22 cellular contexts compared by ENCODE assay signal in genomic region chr20:32517914-32518592, GRCh38.
DNase-seq lines count a peak whose midpoint lies in the region; ATAC-seq, FAIRE-seq and TF ChIP-seq lines count a peak whose summit lies in the region.
"Had no signal": no experiment of that assay in that cellular context is flagged by ENCODE, and none has a peak within 500 bp of the region (broad histone marks: within the 10 kb centered on the region; RNA-seq: fewer than 3 reads in every experiment).

No MANE protein-coding gene starts in this region.

- H2AFZ ChIP-seq in GM23338 (0 out of 2 replicates have a peak overlapping the region, but pooled peaks have one; percentile 28), trophoblast cell (ENCODE audit: insufficient read depth, low read length, poor library complexity) (no peak overlapping the region)

- H3K79me1 ChIP-seq in trophoblast cell (ENCODE audit: low read length) = peaks cover 26% of the 10 kb centered on the region

- peak overlapping the region; percentile 78 for H3K14ac ChIP-seq in trophoblast cell (ENCODE audit: low read length)

- H3K9me3 ChIP-seq in trophoblast cell (ENCODE audit: insufficient read depth, low read depth, low read length) = no peaks in the 10 kb centered on the region
- H3K9me3 ChIP-seq: A549, Peyer's patch, uterus had no signal

- peak overlapping the region; percentile 73 for H2BK120ac ChIP-seq in trophoblast cell (ENCODE audit: insufficient read depth, low read length, poor library complexity)

- no peak overlapping the region for H4K12ac ChIP-seq in trophoblast cell (ENCODE audit: low read depth, low read length)

- peaks cover 59% of the 10 kb centered on the region for H3K4me1 Mint-ChIP-seq in activated naive CD8-positive, alpha-beta T cell (ENCODE audit: low read depth)
- peaks cover 49% of the 10 kb centered on the region for H3K4me1 Mint-ChIP-seq in activated naive CD8-positive, alpha-beta T cell treated with anti-CD3 and anti-CD28 coated beads, Interleukin-2, amount 50 U/mL, for 24 hours
- peaks cover 7% of the 10 kb centered on the region for H3K4me1 Mint-ChIP-seq in GM23338

- H3K27me3 ChIP-seq in GM23338 (ENCODE audit: insufficient read depth) (no peaks in the 10 kb centered on the region), trophoblast cell (ENCODE audit: insufficient read depth, low read length) (no peaks in the 10 kb centered on the region)
- H3K27me3 ChIP-seq: Peyer's patch, uterus had no signal

- WGBS in trophoblast cell (ENCODE audit: extremely low coverage, insufficient coverage, insufficient read length) = no CpG with 5 or more reads among the region's 15 CpGs

- no peak overlapping the region for H3K4me3 Mint-ChIP-seq in activated naive CD8-positive, alpha-beta T cell
- H3K4me3 Mint-ChIP-seq in activated naive CD8-positive, alpha-beta T cell treated with anti-CD3 and anti-CD28 coated beads, Interleukin-2, amount 50 U/mL, for 24 hours = no peak overlapping the region
- no peak overlapping the region for H3K4me3 Mint-ChIP-seq in GM23338
- H3K4me3 Mint-ChIP-seq: activated B cell treated with CpG ODN at 0.5 μM for 24 hours; activated CD4-positive, alpha-beta memory T cell treated with anti-CD3 and anti-CD28 coated beads for 36 hours had no signal

- ATAC-seq in activated naive CD8-positive, alpha-beta T cell treated with anti-CD3 and anti-CD28 coated beads, Interleukin-2, amount 50 U/mL, for 24 hours = no peak
- ATAC-seq in GM23338 = no peak
- ATAC-seq: A549 had no signal

- H3K9me2 ChIP-seq in GM23338 (ENCODE audit: insufficient read depth) = no peaks in the 10 kb centered on the region

- no peak overlapping the region for H3K23ac ChIP-seq in trophoblast cell (ENCODE audit: low read length)

- H4K91ac ChIP-seq in trophoblast cell (ENCODE audit: low read depth, low read length) = peak overlapping the region; percentile 90

- H3K4me1 ChIP-seq in GM23338 (ENCODE audit: insufficient read depth) (peaks cover 4% of the 10 kb centered on the region; the same call in 1 of the 2 replicates), trophoblast cell (ENCODE audit: control insufficient read depth in 1 of 2, insufficient read depth in 2 of 2, low read length in 2 of 2) (peaks cover 28 to 39% of the 10 kb centered on the region in 2 experiments)
- H3K4me1 ChIP-seq: A549, uterus had no signal

- H2BK5ac ChIP-seq in trophoblast cell (ENCODE audit: low read depth, low read length, poor library complexity) = peak overlapping the region; percentile 62

- FAIRE-seq in H54 (lab: Jason Lieb, UNC) = no peak
- FAIRE-seq: A549, GM18507 had no signal

- H2BK12ac ChIP-seq in trophoblast cell (ENCODE audit: low read length) = peak overlapping the region; percentile 82

- peak overlapping the region; percentile 46 for H3K27ac Mint-ChIP-seq in activated naive CD8-positive, alpha-beta T cell
- H3K27ac Mint-ChIP-seq in activated naive CD8-positive, alpha-beta T cell treated with anti-CD3 and anti-CD28 coated beads, Interleukin-2, amount 50 U/mL, for 24 hours = no peak overlapping the region
- no peak overlapping the region for H3K27ac Mint-ChIP-seq in GM23338
- H3K27ac Mint-ChIP-seq: activated B cell treated with CpG ODN at 0.5 μM for 24 hours; activated CD4-positive, alpha-beta memory T cell treated with anti-CD3 and anti-CD28 coated beads for 36 hours had no signal

- no peak for TF ChIP-seq CTCF in GM23338 (conservative IDR thresholded peaks at IDR 0.05; ENCODE audit: low read depth in 2 of 2)

- H3K27ac ChIP-seq in GM23338 (ENCODE audit: low read depth) = no peak overlapping the region
- peak overlapping the region; percentile 89 for H3K27ac ChIP-seq in trophoblast cell (ENCODE audit: low read depth, low read length)
- H3K27ac ChIP-seq: A549, Peyer's patch, SK-N-MC, uterus had no signal

- H3K36me3 Mint-ChIP-seq in activated naive CD8-positive, alpha-beta T cell = no peaks in the 10 kb centered on the region
- peaks cover 7% of the 10 kb centered on the region for H3K36me3 Mint-ChIP-seq in activated naive CD8-positive, alpha-beta T cell treated with anti-CD3 and anti-CD28 coated beads, Interleukin-2, amount 50 U/mL, for 24 hours (ENCODE audit: low read depth)
- H3K36me3 Mint-ChIP-seq in GM23338 (ENCODE audit: low read depth) = no peaks in the 10 kb centered on the region

- H3K79me2 ChIP-seq in GM23338 (replicated peaks; ENCODE audit: insufficient read depth) = no peaks in the 10 kb centered on the region
- peaks cover 4% of the 10 kb centered on the region for H3K79me2 ChIP-seq in trophoblast cell (ENCODE audit: control insufficient read depth, insufficient read depth, low read length, poor library complexity)

- H3K18ac ChIP-seq in trophoblast cell (ENCODE audit: low read length) = peak overlapping the region; percentile 58

- H3F3A ChIP-seq in GM23338 (replicated peaks; ENCODE audit: low read depth) = 0 out of 2 replicates have a peak, but pooled peaks cover 2% of the 10 kb centered on the region

- no peaks in the 10 kb centered on the region for H3K9me3 Mint-ChIP-seq in activated naive CD8-positive, alpha-beta T cell (ENCODE audit: low read depth)
- no peaks in the 10 kb centered on the region for H3K9me3 Mint-ChIP-seq in activated naive CD8-positive, alpha-beta T cell treated with anti-CD3 and anti-CD28 coated beads, Interleukin-2, amount 50 U/mL, for 24 hours
- no peaks in the 10 kb centered on the region for H3K9me3 Mint-ChIP-seq in GM23338
- H3K9me3 Mint-ChIP-seq: activated B cell treated with CpG ODN at 0.5 μM for 24 hours; activated CD4-positive, alpha-beta memory T cell treated with anti-CD3 and anti-CD28 coated beads for 36 hours had no signal

- peak overlapping the region; percentile 27 for H3K4ac ChIP-seq in trophoblast cell (ENCODE audit: low read depth, low read length)

- no peak overlapping the region for H3K4me2 ChIP-seq in GM23338
- H3K4me2 ChIP-seq in trophoblast cell (ENCODE audit: low read length) = no peak overlapping the region
- H3K4me2 ChIP-seq: A549 had no signal

- no peaks in the 10 kb centered on the region for H3K36me3 ChIP-seq in GM23338 (ENCODE audit: insufficient read depth)
- H3K36me3 ChIP-seq in trophoblast cell (ENCODE audit: control insufficient read depth in 1 of 2, insufficient read depth in 2 of 2, low read length in 2 of 2) = no peaks in the 10 kb centered on the region
- H3K36me3 ChIP-seq: Peyer's patch, uterus had no signal

- no peak overlapping the region for H3K9ac ChIP-seq in trophoblast cell (ENCODE audit: low read length)

- peak overlapping the region; percentile 62 for H4K8ac ChIP-seq in trophoblast cell (ENCODE audit: low read depth, low read length)

- H3K4me3 ChIP-seq in GM23338 (no peak overlapping the region), trophoblast cell (ENCODE audit: low read depth, low read length) (peak overlapping the region; percentile 8)
- H3K4me3 ChIP-seq: A549, Peyer's patch, SK-N-MC, uterus had no signal

- H3K27me3 Mint-ChIP-seq in activated naive CD8-positive, alpha-beta T cell = no peaks in the 10 kb centered on the region
- H3K27me3 Mint-ChIP-seq in activated naive CD8-positive, alpha-beta T cell treated with anti-CD3 and anti-CD28 coated beads, Interleukin-2, amount 50 U/mL, for 24 hours = no peaks in the 10 kb centered on the region
- peaks cover 10% of the 10 kb centered on the region for H3K27me3 Mint-ChIP-seq in GM23338 (ENCODE audit: insufficient read depth, low read depth, poor library complexity)
- H3K27me3 Mint-ChIP-seq: activated B cell treated with CpG ODN at 0.5 μM for 24 hours; activated CD4-positive, alpha-beta memory T cell treated with anti-CD3 and anti-CD28 coated beads for 36 hours had no signal

- H2AK5ac ChIP-seq in trophoblast cell (ENCODE audit: low read length) = peak overlapping the region; percentile 53

- DNase-seq in activated naive CD8-positive, alpha-beta T cell treated with anti-CD3 and anti-CD28 coated beads, Interleukin-2, amount 50 U/mL, for 24 hours = no peak
- DNase-seq in GM23338 (ENCODE audit: low spot score) (no peak), islet precursor cell (peak; percentile 57), trophoblast cell (no peak), RPMI8226 (no peak), H54 (ENCODE audit: insufficient read length, low spot score) (no peak), NAMALWA (ENCODE audit: low spot score) (no peak)
- DNase-seq: activated B cell treated with CpG ODN at 0.5 μM for 24 hours; activated CD4-positive, alpha-beta memory T cell treated with anti-CD3 and anti-CD28 coated beads for 36 hours; activated naive CD4-positive, alpha-beta T cell; activated T-cell treated with anti-CD3 and anti-CD28 coated beads, Interleukin-2, amount 50 U/mL, for 1 hour; cortex of kidney; NCI-H2107; NCI-H510A; NK-92 treated with Interleukin-12 subunit alpha and Interleukin-12 subunit beta, amount 100 ng/mL, for 24 hours; stimulated activated CD4-positive, alpha-beta T cell treated with anti-CD3 and anti-CD28 coated beads, Interleukin-4, amount 100 ng/mL, for 4 hours; uterus had no signal

- no peak for TF ChIP-seq POLR2A in H54 (IDR thresholded peaks at IDR 0.05; ENCODE audit: low read depth, low read length)

- no peaks in the 10 kb centered on the region for H4K20me1 ChIP-seq in GM23338 (replicated peaks; ENCODE audit: insufficient read depth)
